ENCODE assay signal across 8 cellular contexts in genomic region chr20:23357767-23358562, GRCh38. TPM values are rescaled to one million over a fixed set of nuclear protein-coding genes. Genes with fewer than 3 reads are reported as not detected.
DNase-seq lines count a peak whose midpoint lies in the region; ATAC-seq, FAIRE-seq and TF ChIP-seq lines count a peak whose summit lies in the region.

No MANE protein-coding gene starts in this region.

- H3K9me3 ChIP-seq in adipocyte (ENCODE audit: control insufficient read depth, low read length) (no peaks in the 10 kb centered on the region), ovary (no peaks in the 10 kb centered on the region), thyroid gland (no peaks in the 10 kb centered on the region)

- peak; percentile 88 for DNase-seq in GM12891 (ENCODE audit: insufficient read length, low spot score)
- DNase-seq in NCI-H1417 treated with DMSO at 0.1 percent for 48 hours (lab: John Stamatoyannopoulos, UW): peak; percentile 97
- DNase-seq in SW 1271 (lab: John Stamatoyannopoulos, UW): peak; percentile 99
- peak; percentile 100 for DNase-seq in adipocyte (ENCODE audit: low read depth)
- DNase-seq in Right ventricle myocardium superior: peak; percentile 100
- peak; percentile 100 for DNase-seq in ovary
- peak; percentile 100 for DNase-seq in thyroid gland

- H3K27ac ChIP-seq in ovary: peak overlapping the region; percentile 90 to 95
- H3K27ac ChIP-seq in thyroid gland: peak overlapping the region; percentile 95 to 96 (median 96)

- H3K9ac ChIP-seq in adipocyte (ENCODE audit: low read length): peak overlapping the region; percentile 97

- TF ChIP-seq CTCF in ovary (IDR thresholded peaks at IDR 0.05) (peak in 1 of 3 donors; percentile 20), thyroid gland (IDR thresholded peaks at IDR 0.05) (peak in 1 of 6 experiments; percentile 14)

- H3K27me3 ChIP-seq in adipocyte (replicated peaks; ENCODE audit: control insufficient read depth, insufficient read depth, low read length) (no peaks in the 10 kb centered on the region), ovary (no peaks in the 10 kb centered on the region), thyroid gland (no peaks in the 10 kb centered on the region)

- peak; percentile 80 for TF ChIP-seq POLR2A in GM12891 (IDR thresholded peaks at IDR 0.05; ENCODE audit: low read depth, low read length)
- TF ChIP-seq POLR2A in ovary (IDR thresholded peaks at IDR 0.05): peak; percentile 54
- TF ChIP-seq POLR2A in thyroid gland (IDR thresholded peaks at IDR 0.05): peak; percentile 36 to 87

- FAIRE-seq in GM12891 (lab: Jason Lieb, UNC): peak; percentile 93

- H3K4me3 ChIP-seq in adipocyte (ENCODE audit: low read length) (peak overlapping the region; percentile 96), ovary (peak overlapping the region; percentile 57), thyroid gland (replicated peaks in 1 of 3) (peak overlapping the region; percentile 22 to 70 (median 59))

- H3K36me3 ChIP-seq in adipocyte (ENCODE audit: control insufficient read depth, insufficient read depth, low read length, severe bottlenecking) (peaks cover 19% of the 10 kb centered on the region), ovary (no peaks in the 10 kb centered on the region), thyroid gland (peaks cover 0 to 5% of the 10 kb centered on the region in 2 donors)

- TF ChIP-seq EP300 in ovary (IDR thresholded peaks at IDR 0.05): peak; percentile 45

- intact Hi-C loops in Right ventricle myocardium superior (cut with DNase I): no loop called here
- intact Hi-C loops in ovary (cut with DNase I): loop anchor here in 2 of 4 donors (10.0 kb wide), 3 partner anchors 57 to 1697 kb away; partner anchors contain the start of genes ACSS1 (in 1 of the 2) and CST3 (in 1 of the 2)
- intact Hi-C loops in thyroid gland (cut with DNase I): no loop called here

- ATAC-seq in HG02798 (IDR thresholded peaks at IDR 0.05; ENCODE audit: poor library complexity, unreplicated experiment) (peak; percentile 76), Right ventricle myocardium superior (ENCODE audit: poor library complexity) (peak; percentile 81)

- WGBS in ovary, 3 donors: 0 to 1% (median 0%) methylated on average over 65 to 71 of the region's 71 CpGs
- 0% methylated on average over 35 to 51 of the region's 71 CpGs for WGBS in thyroid gland, 2 donors

- H3K4me1 ChIP-seq in adipocyte (ENCODE audit: control insufficient read depth, insufficient read depth, low read length) (peaks cover 24% of the 10 kb centered on the region), ovary (ENCODE audit: insufficient read depth) (peaks cover 6% of the 10 kb centered on the region), thyroid gland (peaks cover 23 to 24% of the 10 kb centered on the region in 2 donors)

TF ChIP-seq in GM12891, 5 proteins besides CTCF, POLR2A, EP300 and RAD21:
- TF ChIP-seq POU2F2 (IDR thresholded peaks at IDR 0.05; ENCODE audit: low read depth, low read length) (peak; percentile 43; the same call in 1 of the 2 replicates), POLR2AphosphoS5 (IDR thresholded peaks at IDR 0.05; ENCODE audit: low read depth, low read length) (peak; percentile 81), PAX5 (IDR thresholded peaks at IDR 0.05; ENCODE audit: insufficient read depth, low read length, severe bottlenecking) (no peak)

RNA-seq across cellular contexts. Expression of gene GZF1, which starts 4.0 kb away (rescaled TPM):
- polyA plus RNA-seq in GM12891 (2012; ENCODE audit: low read depth, missing spikeins): 5.4 TPM
- total RNA-seq in Right ventricle myocardium superior: 16.6 TPM
- 10 to 100 TPM in 6 of 7 donors, 1 to 10 TPM in 1; 9.8 to 31.4 (median 21.4) TPM for total RNA-seq in ovary
- 1 to 10 TPM; 8.5 to 9.1 TPM for polyA plus RNA-seq in ovary
- total RNA-seq in thyroid gland: 10 to 100 TPM; 13.8 to 29.0 (median 15.4) TPM

RNA-seq across cellular contexts. Expression of gene NXT1, which starts 7.4 kb away (rescaled TPM):
- 25.4 TPM for polyA plus RNA-seq in GM12891 (2012; ENCODE audit: low read depth, missing spikeins)
- total RNA-seq in Right ventricle myocardium superior (6.6 TPM), ovary (10 to 100 TPM; 19.3 to 44.6 (median 32.1) TPM), thyroid gland (10 to 100 TPM; 27.2 to 50.8 (median 37.2) TPM)
- polyA plus RNA-seq in ovary: 10 to 100 TPM; 19.2 to 20.5 TPM

Comparison
In these comparisons a context has a peak if more than half of its experiments do, and no peak if none do; other contexts are left out.
1. Peak in every context shown above with its lines: DNase-seq, ATAC-seq, H3K4me3 ChIP-seq and H3K27ac ChIP-seq.